ENCODE assay signal across 17 cellular contexts in the genomic region with DNA sequence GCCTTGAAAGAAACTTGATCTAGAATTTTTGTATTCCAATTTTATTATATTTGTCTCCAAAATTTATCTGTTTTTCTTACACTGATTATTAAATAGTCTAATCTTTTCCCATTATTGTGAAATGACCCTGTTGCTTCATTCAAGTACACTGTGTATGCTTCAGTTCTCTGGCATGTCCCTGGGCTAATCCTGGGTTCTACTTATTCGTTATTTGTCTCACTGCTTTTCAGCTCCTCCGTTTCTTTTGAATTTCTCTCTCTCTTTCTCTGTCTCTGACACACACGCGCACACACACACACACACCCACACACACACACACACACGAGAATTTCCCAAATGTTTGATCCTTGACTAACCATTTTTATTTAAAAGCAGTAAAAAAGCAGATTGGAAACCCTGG.
A peak's percentile ranks its signal among the peaks of the same experiment; 100 is the strongest.
DNase-seq lines count a peak whose midpoint lies in the region; ATAC-seq and TF ChIP-seq lines count a peak whose summit lies in the region.
"Had no signal": no experiment of that assay in that cellular context is flagged by ENCODE, and none has a peak within 500 bp of the region (broad histone marks: within the 10 kb centered on the region; RNA-seq: fewer than 3 reads in every experiment).

No MANE protein-coding gene starts in this region.

- no peaks in the 10 kb centered on the region for H3K79me2 ChIP-seq in hepatocyte

- H3K27ac ChIP-seq in hepatocyte: no peak overlapping the region
- H3K27ac ChIP-seq in coronary artery: no peak overlapping the region
- no peak overlapping the region for H3K27ac ChIP-seq in brain microvascular endothelial cell
- H3K27ac ChIP-seq: A549 had no signal

- H3K9me3 ChIP-seq in BE2C (0 out of 2 replicates have a peak, but pooled peaks cover 5% of the 10 kb centered on the region), adipocyte (ENCODE audit: control insufficient read depth, low read length) (no peaks in the 10 kb centered on the region), hepatocyte (ENCODE audit: low read depth) (no peaks in the 10 kb centered on the region)
- H3K9me3 ChIP-seq: A549, HAP-1 had no signal

- ATAC-seq in stimulated activated naive CD8-positive, alpha-beta T cell treated with anti-CD3 and anti-CD28 coated beads, Interleukin-15, Interleukin-2, amounts not matched to agents 100 U/mL and 50 U/mL, for 24 hours: no peak
- ATAC-seq: A549 had no signal

- DNase-seq in BE2C: peak; percentile 27
- DNase-seq in adipocyte (ENCODE audit: low read depth): peak; percentile 1
- DNase-seq in fibroblast of villous mesenchyme (ENCODE audit: low read depth): peak; percentile 7
- peak; percentile 8 for DNase-seq in hepatocyte (ENCODE audit: low spot score)
- DNase-seq in stimulated activated naive CD8-positive, alpha-beta T cell treated with anti-CD3 and anti-CD28 coated beads, Interleukin-15, Interleukin-2, amounts not matched to agents 100 U/mL and 50 U/mL, for 24 hours: no peak
- DNase-seq in NCI-H2029 (lab: John Stamatoyannopoulos, UW): no peak
- DNase-seq in coronary artery (ENCODE audit: low spot score): no peak
- no peak for DNase-seq in brain microvascular endothelial cell
- DNase-seq: C1 segment of cervical spinal cord; CD8-positive, alpha-beta memory T cell; KG1; MV-4-11; NCI-H1694 treated with DMSO at 0.1 percent for 48 hours; NCI-H2107; NCI-H510A treated with DMSO at 0.1 percent for 48 hours had no signal

- no peaks in the 10 kb centered on the region for H3K27me3 ChIP-seq in BE2C
- H3K27me3 ChIP-seq in adipocyte (replicated peaks; ENCODE audit: control insufficient read depth, insufficient read depth, low read length): no peaks in the 10 kb centered on the region
- H3K27me3 ChIP-seq in hepatocyte: no peaks in the 10 kb centered on the region
- H3K27me3 ChIP-seq in brain microvascular endothelial cell (replicated peaks): no peaks in the 10 kb centered on the region

- H3K4me3 ChIP-seq in BE2C (ENCODE audit: low read depth, low read length) (peak overlapping the region; percentile 60), adipocyte (ENCODE audit: low read length) (peak overlapping the region; percentile 70), fibroblast of villous mesenchyme (ENCODE audit: low read depth, low read length) (no peak overlapping the region), hepatocyte (no peak overlapping the region), coronary artery (no peak overlapping the region), brain microvascular endothelial cell (ENCODE audit: low read depth, low read length) (no peak overlapping the region)
- H3K4me3 ChIP-seq: A549, HAP-1 had no signal

- H3K36me3 ChIP-seq in BE2C (peaks cover 20% of the 10 kb centered on the region), adipocyte (ENCODE audit: control insufficient read depth, insufficient read depth, low read length, severe bottlenecking) (no peaks in the 10 kb centered on the region), hepatocyte (replicated peaks; ENCODE audit: insufficient read depth, low read depth) (no peaks in the 10 kb centered on the region), brain microvascular endothelial cell (replicated peaks) (no peaks in the 10 kb centered on the region)
- H3K36me3 ChIP-seq: HAP-1 had no signal

- peak overlapping the region; percentile 70 for H3K9ac ChIP-seq in adipocyte (ENCODE audit: low read length)

- in situ Hi-C loops in brain microvascular endothelial cell (cut with HindIII; ENCODE audit: low pct_ligation_motif_present, low sequenced_read_pairs): no loop called here

- WGBS in hepatocyte (ENCODE audit: low lambda C conversion rate, missing lambda C conversion rate): 72% methylated on average over 5 of the region's 5 CpGs

- H3K4me1 ChIP-seq in BE2C (peaks cover 24% of the 10 kb centered on the region), adipocyte (ENCODE audit: control insufficient read depth, insufficient read depth, low read length) (peaks cover 27% of the 10 kb centered on the region), hepatocyte (ENCODE audit: insufficient read depth) (no peaks in the 10 kb centered on the region)
- H3K4me1 ChIP-seq: A549, HAP-1 had no signal

- no peak overlapping the region for H3K4me2 ChIP-seq in hepatocyte
- H3K4me2 ChIP-seq: A549 had no signal

- H2AFZ ChIP-seq in hepatocyte: no peak overlapping the region

- H3K9me2 ChIP-seq in hepatocyte (replicated peaks; ENCODE audit: insufficient read depth): no peaks in the 10 kb centered on the region

- TF ChIP-seq CTCF in BE2C (IDR thresholded peaks at IDR 0.05; ENCODE audit: low read depth, low read length) (no peak), fibroblast of villous mesenchyme (IDR thresholded peaks at IDR 0.05; ENCODE audit: insufficient read depth, low read depth, low read length) (no peak), hepatocyte (IDR thresholded peaks at IDR 0.05; ENCODE audit: poor library complexity) (no peak), coronary artery (IDR thresholded peaks at IDR 0.05) (no peak), brain microvascular endothelial cell (IDR thresholded peaks at IDR 0.05; ENCODE audit: low read depth, low read length, missing control alignments) (no peak)

- no peaks in the 10 kb centered on the region for H4K20me1 ChIP-seq in hepatocyte (ENCODE audit: insufficient read depth, poor library complexity, severe bottlenecking)

Comparison
In these comparisons a context has a peak if more than half of its experiments do, and no peak if none do; other contexts are left out.
1. DNase-seq: peak in BE2C (single experiment), adipocyte (single experiment), fibroblast of villous mesenchyme (single experiment) and hepatocyte (single experiment); none in stimulated activated naive CD8-positive, alpha-beta T cell treated with anti-CD3 and anti-CD28 coated beads, Interleukin-15, Interleukin-2, amounts not matched to agents 100 U/mL and 50 U/mL, for 24 hours (single experiment), NCI-H2029 (single experiment), coronary artery (single experiment) and brain microvascular endothelial cell (single experiment).
2. H3K4me3 ChIP-seq: peak in BE2C (single experiment) and adipocyte (single experiment); none in fibroblast of villous mesenchyme (single experiment), hepatocyte (single experiment), coronary artery (single experiment) and brain microvascular endothelial cell (single experiment).